ENCODE assay signal across 20 cellular contexts in genomic region chr1:177118901-177119300, GRCh38. TPM values are rescaled to one million over a fixed set of nuclear protein-coding genes. Genes with fewer than 3 reads are reported as not detected.
"Had no signal": no experiment of that assay in that cellular context is flagged by ENCODE, and none has a peak within 500 bp of the region (broad histone marks: within the 10 kb centered on the region; RNA-seq: fewer than 3 reads in every experiment).

No MANE protein-coding gene starts in this region.

- H3K4me1 ChIP-seq: SJSA1 had no signal

- H3K9me3 ChIP-seq: MG63, SJSA1 had no signal

- H3K27me3 ChIP-seq: SJSA1 had no signal

- FAIRE-seq: HepG2, RCC 7860 had no signal

- H3K4me3 ChIP-seq: MG63, SJSA1, SK-N-MC had no signal

- ATAC-seq: HepG2 had no signal

- H3K36me3 ChIP-seq: MG63, SJSA1 had no signal

- H3K27ac ChIP-seq: SJSA1, SK-N-MC had no signal

- DNase-seq: IMR-90, Karpas-422, KG1, MG63, NCI-H1417 treated with DMSO at 0.1 percent for 48 hours, NCI-H146, NCI-H1694 treated with DMSO at 0.1 percent for 48 hours, NCI-H1930, NCI-H2081, NCI-H2107, NCI-H510A, NCI-H69, NCI-H774, Right ventricle myocardium superior, RPMI8226, SIG-M5 had no signal

RNA-seq across cellular contexts. Expression of gene ASTN1, which starts 45.6 kb away (rescaled TPM):
- total RNA-seq: HepG2 had no signal

RNA-seq across cellular contexts. Expression of gene BRINP2, which starts 51.9 kb away (rescaled TPM):
- total RNA-seq: IMR-90, SJSA1 had no signal
